Comparison of ENCODE assay signal across 11 cellular contexts in the genomic region with DNA sequence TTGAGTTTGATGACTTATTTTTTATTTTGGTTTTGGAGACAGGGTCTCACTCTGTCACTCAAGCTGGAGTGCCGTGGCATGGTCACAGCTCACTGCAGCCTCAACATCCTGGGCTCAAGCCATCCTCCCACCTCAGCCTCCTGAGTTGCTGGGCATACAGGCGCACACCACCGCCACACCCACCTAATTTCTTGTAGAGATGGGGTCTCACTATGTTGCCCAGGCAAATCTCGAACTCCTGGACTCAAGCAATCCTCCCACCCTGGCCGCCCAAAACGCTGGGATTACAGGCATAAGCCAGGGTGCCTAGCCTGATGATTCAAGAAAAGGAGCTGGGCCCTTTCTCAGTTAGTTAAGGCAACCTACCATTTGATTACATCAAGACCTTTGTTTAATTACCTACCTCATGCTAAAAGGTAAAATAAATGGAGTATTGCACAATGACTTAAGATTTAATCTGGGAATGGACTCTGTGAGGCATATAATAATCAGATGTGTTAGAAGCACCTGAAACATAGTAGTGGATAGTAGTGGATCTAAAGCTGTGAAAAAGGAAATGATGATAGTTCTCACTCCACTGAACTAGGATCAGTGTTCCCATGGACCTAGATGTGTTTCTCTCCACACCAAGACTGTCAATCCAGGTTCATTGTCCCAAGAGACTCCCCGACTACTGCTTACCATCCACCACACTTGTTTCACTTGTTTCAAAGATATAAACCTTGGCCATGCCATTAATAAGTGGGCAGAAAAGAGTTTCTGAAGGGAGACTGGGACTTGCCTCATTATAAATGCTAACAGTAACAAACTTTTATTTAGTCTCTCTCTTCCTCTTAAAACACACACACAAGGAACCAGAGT. TPM values are rescaled to one million over a fixed set of nuclear protein-coding genes. Genes with fewer than 3 reads are reported as not detected.
A peak's percentile ranks its signal among the peaks of the same experiment; 100 is the strongest.
DNase-seq lines count a peak whose midpoint lies in the region; ATAC-seq, FAIRE-seq and TF ChIP-seq lines count a peak whose summit lies in the region.
"Had no signal": no experiment of that assay in that cellular context is flagged by ENCODE, and none has a peak within 500 bp of the region (broad histone marks: within the 10 kb centered on the region; RNA-seq: fewer than 3 reads in every experiment).

No MANE protein-coding gene starts in this region.

- H3K9me3 ChIP-seq in K562 (replicated peaks; ENCODE audit: control insufficient read depth, insufficient read depth, low read depth, low read length) (no peaks in the 10 kb centered on the region), kidney (ENCODE audit: control insufficient read depth in 1 of 2, low read length in 2 of 2) (no peaks in the 10 kb centered on the region), subcutaneous abdominal adipose tissue (ENCODE audit: control insufficient read depth in 5 of 5, low read length in 5 of 5) (no peaks in the 10 kb centered on the region)
- H3K9me3 ChIP-seq: prostate gland had no signal

- no peak overlapping the region for H2AFZ ChIP-seq in K562 (ENCODE audit: low read depth, low read length)

- no peaks in the 10 kb centered on the region for H4K20me1 ChIP-seq in K562 (replicated peaks; ENCODE audit: control insufficient read depth, insufficient read depth, low read length)

- H3K27ac Mint-ChIP-seq in activated T-cell treated with anti-CD3 and anti-CD28 coated beads, Interleukin-2, amount 50 U/mL, for 72 hours = no peak overlapping the region
- H3K27ac Mint-ChIP-seq: CD4-positive, CD25-positive, alpha-beta regulatory T cell had no signal

- no peak for ATAC-seq in activated T-cell treated with anti-CD3 and anti-CD28 coated beads, Interleukin-2, amount 50 U/mL, for 72 hours (replicated peaks in 1 of 2)
- ATAC-seq in K562 = no peak
- no peak for ATAC-seq in GM21619 (IDR thresholded peaks at IDR 0.05; ENCODE audit: unreplicated experiment)

- H3K4me1 Mint-ChIP-seq in activated T-cell treated with anti-CD3 and anti-CD28 coated beads, Interleukin-2, amount 50 U/mL, for 72 hours (ENCODE audit: low read depth) = peaks cover 19% of the 10 kb centered on the region

- FAIRE-seq in K562 (lab: Jason Lieb, UNC) (no peak), kidney (lab: Jason Lieb, UNC) (no peak)

- CTCF ChIA-PET in K562 (lab: Yijun Ruan, JAX; ENCODE audit: low intra/inter-chr PET ratio) = interaction anchor here (0.6 to 1.5 kb wide), 2 partner anchors 208 to 211 kb away, joined by 3 to 5 read pairs; no protein-coding TSS in a partner anchor

- H3K27me3 ChIP-seq in K562 (ENCODE audit: control insufficient read depth in 2 of 2, insufficient read depth in 2 of 2, low read length in 2 of 2) (peaks cover 9 to 11% of the 10 kb centered on the region in 2 experiments; a peak in 4 of 5 replicates), subcutaneous abdominal adipose tissue (ENCODE audit: control insufficient read depth in 5 of 5, insufficient read depth in 4 of 5, low read length in 5 of 5) (no peaks in the 10 kb centered on the region)

- no peak for TF ChIP-seq RAD21 in K562 (CRISPR knock-in tag; conservative IDR thresholded peaks at IDR 0.05 in 1 of 2, IDR thresholded peaks at IDR 0.05 in 1 of 2)

- no peak for TF ChIP-seq POLR2A in K562 (conservative IDR thresholded peaks at IDR 0.05)

- POLR2A ChIA-PET in K562 (lab: Yijun Ruan, JAX) = interaction anchor here (0.6 to 1.7 kb wide), 3 partner anchors 158 to 215 kb away, joined by 3 to 4 read pairs (median 3); no protein-coding TSS in a partner anchor

- TF ChIP-seq CTCF in K562 (IDR thresholded peaks at IDR 0.05 in 2 of 3, conservative IDR thresholded peaks at IDR 0.05 in 1 of 3; ENCODE audit: insufficient read depth in 2 of 3, low read depth in 1 of 3, low read length in 3 of 3) (no peak), kidney (IDR thresholded peaks at IDR 0.05; ENCODE audit: borderline replicate concordance, extremely low read depth, insufficient read depth) (no peak)

- H3K9ac ChIP-seq in K562 (ENCODE audit: insufficient read depth in 1 of 2, low read depth in 2 of 2, low read length in 2 of 2) (no peak overlapping the region), kidney (ENCODE audit: low read length in 2 of 2) (peak overlapping the region in 1 of 2 donors; percentile 91), subcutaneous abdominal adipose tissue (ENCODE audit: low read length in 5 of 5) (peak overlapping the region; percentile 22 to 86 (median 76))

- 61% methylated on average over 7 of the region's 7 CpGs for WGBS in K562 (ENCODE audit: insufficient coverage, low coverage, missing lambda C conversion rate)

- TF ChIP-seq EP300 in K562 (IDR thresholded peaks at IDR 0.05; ENCODE audit: low read length) = no peak

- no peak overlapping the region for H3K4me2 ChIP-seq in K562 (ENCODE audit: insufficient read depth, low read length)

- H3K4me1 ChIP-seq in K562 (replicated peaks in 1 of 2; ENCODE audit: control insufficient read depth in 2 of 2, insufficient read depth in 2 of 2, low read length in 2 of 2) (peaks cover 0 to 15% of the 10 kb centered on the region in 2 experiments; a peak in 3 of 5 replicates), kidney (ENCODE audit: control insufficient read depth in 1 of 2, insufficient read depth in 1 of 2, low read depth in 1 of 2, low read length in 2 of 2) (peaks cover 3 to 12% of the 10 kb centered on the region in 2 donors), subcutaneous abdominal adipose tissue (ENCODE audit: control insufficient read depth in 5 of 5, insufficient read depth in 5 of 5, low read length in 5 of 5) (peaks cover 0 to 62% (median 56%) of the 10 kb centered on the region in 5 donors)
- H3K4me1 ChIP-seq: prostate gland had no signal

- no peak for DNase-seq in activated T-cell treated with anti-CD3 and anti-CD28 coated beads, Interleukin-2, amount 50 U/mL, for 72 hours
- no peak for DNase-seq in activated T-cell treated with anti-CD3 and anti-CD28 coated beads, Interleukin-2, amount 50 U/mL, for 1 hour
- DNase-seq in K562 (ENCODE audit: extremely low read depth in 1 of 4, low spot score in 3 of 4) (no peak), kidney (no peak), NCI-H345 (lab: John Stamatoyannopoulos, UW) (no peak), NCI-H2196 (lab: John Stamatoyannopoulos, UW; ENCODE audit: unreplicated experiment) (no peak)
- DNase-seq: activated CD4-positive, CD25-positive, alpha-beta regulatory T cell; CD4-positive, CD25-positive, alpha-beta regulatory T cell had no signal

- no peaks in the 10 kb centered on the region for H3K36me3 ChIP-seq in K562 (ENCODE audit: control insufficient read depth, insufficient read depth, low read length)
- H3K36me3 ChIP-seq in kidney (ENCODE audit: control insufficient read depth in 1 of 2, insufficient read depth in 2 of 2, low read length in 2 of 2) = no peaks in the 10 kb centered on the region
- H3K36me3 ChIP-seq in subcutaneous abdominal adipose tissue (ENCODE audit: control insufficient read depth in 5 of 5, insufficient read depth in 5 of 5, low read length in 5 of 5) = no peaks in the 10 kb centered on the region
- H3K36me3 ChIP-seq: prostate gland had no signal

- H3K9me1 ChIP-seq in K562 (ENCODE audit: control insufficient read depth, insufficient read depth, low read length) = no peaks in the 10 kb centered on the region

- intact Hi-C loops in K562 (cut with micrococcal nuclease) = no loop called here
- intact Hi-C loops in kidney (cut with DNase I) = loop anchor here (5.0 kb wide), 1 partner anchor 205 kb away; no protein-coding TSS in a partner anchor

- H3K27ac ChIP-seq in K562 (ENCODE audit: extremely low read depth, low read depth, low read length) (no peak overlapping the region), kidney (ENCODE audit: low read depth in 2 of 2, low read length in 2 of 2) (peak overlapping the region; percentile 59 to 85), subcutaneous abdominal adipose tissue (ENCODE audit: low read depth, low read length) (peak overlapping the region; percentile 77)

- H3K79me2 ChIP-seq in K562 (ENCODE audit: control insufficient read depth, insufficient read depth, low read length) = no peaks in the 10 kb centered on the region

- H3K4me3 ChIP-seq in K562 (no peak overlapping the region), kidney (ENCODE audit: low read length in 2 of 2) (peak overlapping the region; percentile 68 to 81), subcutaneous abdominal adipose tissue (ENCODE audit: low read depth in 1 of 5, low read length in 5 of 5) (peak overlapping the region; percentile 83 to 94 (median 91))

- BruUV-seq in K562 (replicated peaks; lab: Mats Ljungman, UMichigan) = no TSS peak

- H3K27me3 Mint-ChIP-seq in activated T-cell treated with anti-CD3 and anti-CD28 coated beads, Interleukin-2, amount 50 U/mL, for 72 hours (ENCODE audit: low read depth) = peaks cover 56% of the 10 kb centered on the region

- no peaks in the 10 kb centered on the region for H3K9me3 Mint-ChIP-seq in activated T-cell treated with anti-CD3 and anti-CD28 coated beads, Interleukin-2, amount 50 U/mL, for 72 hours

- H3K36me3 Mint-ChIP-seq in activated T-cell treated with anti-CD3 and anti-CD28 coated beads, Interleukin-2, amount 50 U/mL, for 72 hours (ENCODE audit: insufficient read depth in 2 of 2) = no peaks in the 10 kb centered on the region
- H3K36me3 Mint-ChIP-seq: CD4-positive, CD25-positive, alpha-beta regulatory T cell had no signal

- in situ Hi-C loops in K562 (cut with MboI) = loop anchor here (5.0 kb wide), 1 partner anchor 210 kb away; no protein-coding TSS in a partner anchor

- peak overlapping the region; percentile 82 to 86 for H3K4me3 Mint-ChIP-seq in activated T-cell treated with anti-CD3 and anti-CD28 coated beads, Interleukin-2, amount 50 U/mL, for 72 hours

RNA-seq across cellular contexts. Expression of a gene that starts 2.1 kb away (rescaled TPM):
- total RNA-seq in activated T-cell treated with anti-CD3 and anti-CD28 coated beads, Interleukin-2, amount 50 U/mL, for 72 hours = 1 to 10 TPM; 4.3 to 5.8 TPM
- 2.4 and 4.7 TPM in 2 replicates for total RNA-seq in K562 (2011; cell fraction: chromatin; rRNA removed; ENCODE audit: low replicate concordance)
- 3.3 and 3.5 TPM in 2 replicates for total RNA-seq in K562 (2011; cell fraction: nucleolus; rRNA removed)
- 4.5 and 7.1 TPM in 2 replicates for total RNA-seq in K562 (2011; cell fraction: nucleoplasm; rRNA removed)
- 2.2 and 3.0 TPM in 2 replicates for total RNA-seq in K562 (2014; rRNA removed)
- total RNA-seq in K562 (2014; rRNA removed; fragmentation: Illumina TruSeq; extraction: Trizol) = 2.7 and 3.2 TPM in 2 replicates
- 2.9 and 3.0 TPM in 2 replicates for total RNA-seq in K562 (2015; rRNA removed; fragmentation: Illumina TruSeq; extraction: Trizol)
- total RNA-seq in K562 (2021) = 5.5 and 5.7 TPM in 2 replicates
- 1.3 and 2.2 TPM in 2 replicates for polyA plus RNA-seq in K562 (2011; rRNA removed)
- 1.5 and 2.8 TPM in 2 replicates for polyA plus RNA-seq in K562 (2011; cell fraction: cytosol; rRNA removed)
- 0.70 and 2.1 TPM in 2 replicates for polyA plus RNA-seq in K562 (2011; cell fraction: nucleus; rRNA removed)
- 2.4 and 3.2 TPM in 2 replicates for polyA plus RNA-seq in K562 (2012)
- 3.9 and 4.8 TPM in 2 replicates for polyA plus RNA-seq in K562 (2014; fragmentation: Illumina TruSeq; extraction: Trizol)
- under 1 TPM; 0.63 to 0.67 TPM for polyA plus RNA-seq in K562 (2014; fragmentation: Nextera tagmentation; extraction: Ambion mirVana)
- polyA plus RNA-seq in K562 (2014; rRNA removed) = 1.4 and 2.0 TPM in 2 replicates
- 6.3 and 10.1 TPM in 2 replicates for polyA minus RNA-seq in K562 (2011; rRNA and poly(A)+ RNA removed)
- polyA minus RNA-seq in K562 (2011; cell fraction: cytosol; rRNA and poly(A)+ RNA removed) = 3.0 and 6.8 TPM in 2 replicates
- polyA minus RNA-seq in K562 (2011; cell fraction: nucleus; rRNA and poly(A)+ RNA removed) = 2.4 and 3.5 TPM in 2 replicates
- 45.5 TPM for total RNA-seq in kidney
- 40.3 TPM for polyA plus RNA-seq in kidney (ENCODE audit: insufficient read depth, low read depth, low replicate concordance)
- polyA plus RNA-seq: CD4-positive, CD25-positive, alpha-beta regulatory T cell had no signal

Comparison
In these comparisons a context has a peak if more than half of its experiments do, and no peak if none do; other contexts are left out.
1. H3K9ac ChIP-seq: peak in subcutaneous abdominal adipose tissue (5 of 5); none in K562 (0 of 2).